ENCODE assay signal across 1 cellular context in genomic region chr11:65851083-65851579, GRCh38.
TF ChIP-seq lines count a peak whose summit lies in the region.

No MANE protein-coding gene starts in this region.

TF ChIP-seq in K562, 482 proteins besides CTCF, POLR2A, EP300 and RAD21 (continued from another document):
- TF ChIP-seq ZNF431 (CRISPR knock-in tag; IDR thresholded peaks at IDR 0.05), result no peak
- TF ChIP-seq REST (CRISPR knock-in tag; IDR thresholded peaks at IDR 0.05; ENCODE audit: low read depth), result no peak
- peak in 1 of 2 experiments; percentile 92; a peak in 2 of 3 replicates for TF ChIP-seq CBX3 (IDR thresholded peaks at IDR 0.05; ENCODE audit: borderline replicate concordance in 1 of 2, low read length in 2 of 2)
- no peak for TF ChIP-seq ZNF830 (CRISPR knock-in tag; IDR thresholded peaks at IDR 0.05)
- no peak for TF ChIP-seq RBM34 (IDR thresholded peaks at IDR 0.05; ENCODE audit: borderline replicate concordance, insufficient read depth, low read length)
- TF ChIP-seq CBX5 (IDR thresholded peaks at IDR 0.05; ENCODE audit: borderline replicate concordance, low read depth), result peak; percentile 57; the same call in 1 of the 2 replicates
- TF ChIP-seq RBM25 (IDR thresholded peaks at IDR 0.05; ENCODE audit: low read depth, low read length, severe bottlenecking), result no peak
- TF ChIP-seq ZNF24 (IDR thresholded peaks at IDR 0.05), result no peak
- TF ChIP-seq ZBTB17 (CRISPR knock-in tag; IDR thresholded peaks at IDR 0.05), result no peak
- TF ChIP-seq, protein P1, sequence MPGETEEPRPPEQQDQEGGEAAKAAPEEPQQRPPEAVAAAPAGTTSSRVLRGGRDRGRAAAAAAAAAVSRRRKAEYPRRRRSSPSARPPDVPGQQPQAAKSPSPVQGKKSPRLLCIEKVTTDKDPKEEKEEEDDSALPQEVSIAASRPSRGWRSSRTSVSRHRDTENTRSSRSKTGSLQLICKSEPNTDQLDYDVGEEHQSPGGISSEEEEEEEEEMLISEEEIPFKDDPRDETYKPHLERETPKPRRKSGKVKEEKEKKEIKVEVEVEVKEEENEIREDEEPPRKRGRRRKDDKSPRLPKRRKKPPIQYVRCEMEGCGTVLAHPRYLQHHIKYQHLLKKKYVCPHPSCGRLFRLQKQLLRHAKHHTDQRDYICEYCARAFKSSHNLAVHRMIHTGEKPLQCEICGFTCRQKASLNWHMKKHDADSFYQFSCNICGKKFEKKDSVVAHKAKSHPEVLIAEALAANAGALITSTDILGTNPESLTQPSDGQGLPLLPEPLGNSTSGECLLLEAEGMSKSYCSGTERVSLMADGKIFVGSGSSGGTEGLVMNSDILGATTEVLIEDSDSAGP (CRISPR knock-in tag; IDR thresholded peaks at IDR 0.05), result no peak
- TF ChIP-seq FOS (IDR thresholded peaks at IDR 0.05; ENCODE audit: extremely low read depth, insufficient read length), result no peak
- TF ChIP-seq, protein P2, sequence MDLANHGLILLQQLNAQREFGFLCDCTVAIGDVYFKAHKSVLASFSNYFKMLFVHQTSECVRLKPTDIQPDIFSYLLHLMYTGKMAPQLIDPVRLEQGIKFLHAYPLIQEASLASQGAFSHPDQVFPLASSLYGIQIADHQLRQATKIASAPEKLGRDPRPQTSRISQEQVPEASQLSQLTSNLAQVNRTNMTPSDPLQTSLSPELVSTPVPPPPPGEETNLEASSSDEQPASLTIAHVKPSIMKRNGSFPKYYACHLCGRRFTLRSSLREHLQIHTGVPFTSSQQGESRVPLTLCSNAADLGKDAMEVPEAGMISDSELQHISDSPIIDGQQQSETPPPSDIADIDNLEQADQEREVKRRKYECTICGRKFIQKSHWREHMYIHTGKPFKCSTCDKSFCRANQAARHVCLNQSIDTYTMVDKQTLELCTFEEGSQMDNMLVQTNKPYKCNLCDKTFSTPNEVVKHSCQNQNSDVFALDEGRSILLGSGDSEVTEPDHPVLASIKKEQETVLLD (IDR thresholded peaks at IDR 0.05), result no peak
- TF ChIP-seq ZSCAN29 (IDR thresholded peaks at IDR 0.05), result no peak
- TF ChIP-seq HMG20A (CRISPR knock-in tag; conservative IDR thresholded peaks at IDR 0.05), result no peak
- TF ChIP-seq, protein P3, sequence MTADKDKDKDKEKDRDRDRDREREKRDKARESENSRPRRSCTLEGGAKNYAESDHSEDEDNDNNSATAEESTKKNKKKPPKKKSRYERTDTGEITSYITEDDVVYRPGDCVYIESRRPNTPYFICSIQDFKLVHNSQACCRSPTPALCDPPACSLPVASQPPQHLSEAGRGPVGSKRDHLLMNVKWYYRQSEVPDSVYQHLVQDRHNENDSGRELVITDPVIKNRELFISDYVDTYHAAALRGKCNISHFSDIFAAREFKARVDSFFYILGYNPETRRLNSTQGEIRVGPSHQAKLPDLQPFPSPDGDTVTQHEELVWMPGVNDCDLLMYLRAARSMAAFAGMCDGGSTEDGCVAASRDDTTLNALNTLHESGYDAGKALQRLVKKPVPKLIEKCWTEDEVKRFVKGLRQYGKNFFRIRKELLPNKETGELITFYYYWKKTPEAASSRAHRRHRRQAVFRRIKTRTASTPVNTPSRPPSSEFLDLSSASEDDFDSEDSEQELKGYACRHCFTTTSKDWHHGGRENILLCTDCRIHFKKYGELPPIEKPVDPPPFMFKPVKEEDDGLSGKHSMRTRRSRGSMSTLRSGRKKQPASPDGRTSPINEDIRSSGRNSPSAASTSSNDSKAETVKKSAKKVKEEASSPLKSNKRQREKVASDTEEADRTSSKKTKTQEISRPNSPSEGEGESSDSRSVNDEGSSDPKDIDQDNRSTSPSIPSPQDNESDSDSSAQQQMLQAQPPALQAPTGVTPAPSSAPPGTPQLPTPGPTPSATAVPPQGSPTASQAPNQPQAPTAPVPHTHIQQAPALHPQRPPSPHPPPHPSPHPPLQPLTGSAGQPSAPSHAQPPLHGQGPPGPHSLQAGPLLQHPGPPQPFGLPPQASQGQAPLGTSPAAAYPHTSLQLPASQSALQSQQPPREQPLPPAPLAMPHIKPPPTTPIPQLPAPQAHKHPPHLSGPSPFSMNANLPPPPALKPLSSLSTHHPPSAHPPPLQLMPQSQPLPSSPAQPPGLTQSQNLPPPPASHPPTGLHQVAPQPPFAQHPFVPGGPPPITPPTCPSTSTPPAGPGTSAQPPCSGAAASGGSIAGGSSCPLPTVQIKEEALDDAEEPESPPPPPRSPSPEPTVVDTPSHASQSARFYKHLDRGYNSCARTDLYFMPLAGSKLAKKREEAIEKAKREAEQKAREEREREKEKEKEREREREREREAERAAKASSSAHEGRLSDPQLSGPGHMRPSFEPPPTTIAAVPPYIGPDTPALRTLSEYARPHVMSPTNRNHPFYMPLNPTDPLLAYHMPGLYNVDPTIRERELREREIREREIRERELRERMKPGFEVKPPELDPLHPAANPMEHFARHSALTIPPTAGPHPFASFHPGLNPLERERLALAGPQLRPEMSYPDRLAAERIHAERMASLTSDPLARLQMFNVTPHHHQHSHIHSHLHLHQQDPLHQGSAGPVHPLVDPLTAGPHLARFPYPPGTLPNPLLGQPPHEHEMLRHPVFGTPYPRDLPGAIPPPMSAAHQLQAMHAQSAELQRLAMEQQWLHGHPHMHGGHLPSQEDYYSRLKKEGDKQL (CRISPR knock-in tag; IDR thresholded peaks at IDR 0.05; ENCODE audit: borderline replicate concordance), result no peak
- peak; percentile 88 for TF ChIP-seq ZNF785 (CRISPR knock-in tag; IDR thresholded peaks at IDR 0.05)
- TF ChIP-seq MAZ (CRISPR knock-in tag; conservative IDR thresholded peaks at IDR 0.05 in 1 of 2, IDR thresholded peaks at IDR 0.05 in 1 of 2), result peak in 1 of 2 experiments; percentile 40; a peak in 1 of 4 replicates
- no peak for TF ChIP-seq ARID3B (CRISPR knock-in tag; IDR thresholded peaks at IDR 0.05; ENCODE audit: borderline replicate concordance)
